Comparison of ENCODE assay signal across 15 cellular contexts in genomic region chr2:177217247-177217843, GRCh38. TPM values are rescaled to one million over a fixed set of nuclear protein-coding genes. Genes with fewer than 3 reads are reported as not detected.
DNase-seq lines count a peak whose midpoint lies in the region; ATAC-seq, FAIRE-seq and TF ChIP-seq lines count a peak whose summit lies in the region.
"Had no signal": no experiment of that assay in that cellular context is flagged by ENCODE, and none has a peak within 500 bp of the region (broad histone marks: within the 10 kb centered on the region; RNA-seq: fewer than 3 reads in every experiment).

No MANE protein-coding gene starts in this region.

- H3K14ac ChIP-seq in trophoblast cell (ENCODE audit: low read length): no peak overlapping the region

- WGBS in K562 (ENCODE audit: insufficient coverage, low coverage, missing lambda C conversion rate): 92% methylated on average over 5 of the region's 5 CpGs
- no CpG with 5 or more reads among the region's 5 CpGs for WGBS in trophoblast cell (ENCODE audit: extremely low coverage, insufficient coverage, insufficient read length)

- H4K12ac ChIP-seq in trophoblast cell (ENCODE audit: low read depth, low read length): no peak overlapping the region

- no peaks in the 10 kb centered on the region for H3K27me3 Mint-ChIP-seq in activated CD4-positive, alpha-beta T cell treated with anti-CD3 and anti-CD28 coated beads, Interleukin-2, amount 10 ng/mL, durations not matched to agents 24 days and 14 days

- peaks cover 52 to 83% of the 10 kb centered on the region in 2 experiments for H3K36me3 ChIP-seq in HCT116 (ENCODE audit: control insufficient read depth in 1 of 2, insufficient read depth in 2 of 2, low read length in 2 of 2)
- H3K36me3 ChIP-seq in K562 (ENCODE audit: control insufficient read depth, insufficient read depth, low read length): peaks cover 88% of the 10 kb centered on the region
- peaks cover 11 to 35% of the 10 kb centered on the region in 2 experiments for H3K36me3 ChIP-seq in trophoblast cell (ENCODE audit: control insufficient read depth in 1 of 2, insufficient read depth in 2 of 2, low read length in 2 of 2)
- H3K36me3 ChIP-seq in left ventricle myocardium inferior: peaks cover 76% of the 10 kb centered on the region

- no peaks in the 10 kb centered on the region for H3K27me3 ChIP-seq in HCT116 (ENCODE audit: insufficient read depth, low read length)
- H3K27me3 ChIP-seq in K562 (ENCODE audit: control insufficient read depth in 2 of 2, insufficient read depth in 2 of 2, low read length in 2 of 2): no peaks in the 10 kb centered on the region
- H3K27me3 ChIP-seq in trophoblast cell (ENCODE audit: insufficient read depth, low read length): no peaks in the 10 kb centered on the region
- no peaks in the 10 kb centered on the region for H3K27me3 ChIP-seq in left ventricle myocardium inferior (ENCODE audit: low read depth)
- H3K27me3 ChIP-seq: left lung had no signal

- TF ChIP-seq RAD21 in HCT116 (IDR thresholded peaks at IDR 0.05; ENCODE audit: low read depth): no peak
- no peak; a peak in 1 of 4 replicates for TF ChIP-seq RAD21 in K562 (CRISPR knock-in tag; conservative IDR thresholded peaks at IDR 0.05 in 1 of 2, IDR thresholded peaks at IDR 0.05 in 1 of 2)

- H3K23ac ChIP-seq in trophoblast cell (ENCODE audit: low read length): no peak overlapping the region

- H3K9me3 ChIP-seq in HCT116 (ENCODE audit: control insufficient read depth in 1 of 2, insufficient read depth in 1 of 2, low read depth in 1 of 2, low read length in 2 of 2) (no peaks in the 10 kb centered on the region), K562 (replicated peaks; ENCODE audit: control insufficient read depth, insufficient read depth, low read depth, low read length) (no peaks in the 10 kb centered on the region), trophoblast cell (ENCODE audit: insufficient read depth, low read depth, low read length) (no peaks in the 10 kb centered on the region), left ventricle myocardium inferior (replicated peaks) (no peaks in the 10 kb centered on the region)
- H3K9me3 ChIP-seq: left lung had no signal

- H3K9ac ChIP-seq in HCT116 (ENCODE audit: low read length) (no peak overlapping the region), K562 (ENCODE audit: insufficient read depth in 1 of 2, low read depth in 2 of 2, low read length in 2 of 2) (peak overlapping the region; percentile 18 to 49; a peak in 2 of 4 replicates), trophoblast cell (ENCODE audit: low read length) (no peak overlapping the region)

- H3K9me1 ChIP-seq in K562 (ENCODE audit: control insufficient read depth, insufficient read depth, low read length): no peaks in the 10 kb centered on the region

- in situ Hi-C loops in K562 (cut with MboI): no loop called here

- H2AK5ac ChIP-seq in trophoblast cell (ENCODE audit: low read length): no peak overlapping the region

- RAD21 ChIA-PET in HCT116 (lab: Charles Lee; ENCODE audit: low non-redundant PET in 1 of 2, low total read pairs in 2 of 2, uncharacterized antibody in 2 of 2, unreplicated experiment in 2 of 2): no interaction called here

- no peak overlapping the region for H4K8ac ChIP-seq in trophoblast cell (ENCODE audit: low read depth, low read length)

- no peak overlapping the region for H2BK12ac ChIP-seq in trophoblast cell (ENCODE audit: low read length)

- H3K79me1 ChIP-seq in trophoblast cell (ENCODE audit: low read length): peaks cover 7% of the 10 kb centered on the region

- H3K18ac ChIP-seq in trophoblast cell (ENCODE audit: low read length): no peak overlapping the region

- TF ChIP-seq EP300 in K562 (IDR thresholded peaks at IDR 0.05; ENCODE audit: low read length): no peak

- H3K4me1 Mint-ChIP-seq in activated CD4-positive, alpha-beta T cell treated with anti-CD3 and anti-CD28 coated beads, Interleukin-2, amount 10 ng/mL, durations not matched to agents 24 days and 14 days: peaks cover 49% of the 10 kb centered on the region

- H3K4me3 ChIP-seq in HCT116 (replicated peaks in 1 of 2; ENCODE audit: low read depth in 1 of 2, low read length in 2 of 2) (no peak overlapping the region), K562 (no peak overlapping the region), trophoblast cell (ENCODE audit: low read depth, low read length) (no peak overlapping the region), left ventricle myocardium inferior (no peak overlapping the region)
- H3K4me3 ChIP-seq: left lung had no signal

- H2BK5ac ChIP-seq in trophoblast cell (ENCODE audit: low read depth, low read length, poor library complexity): no peak overlapping the region

- no peak overlapping the region for H4K91ac ChIP-seq in trophoblast cell (ENCODE audit: low read depth, low read length)

- no peak overlapping the region for H3K4me2 ChIP-seq in HCT116 (ENCODE audit: low read length)
- H3K4me2 ChIP-seq in K562 (ENCODE audit: insufficient read depth, low read length): no peak overlapping the region
- H3K4me2 ChIP-seq in trophoblast cell (ENCODE audit: low read length): no peak overlapping the region

- H4K20me1 ChIP-seq in HCT116 (ENCODE audit: insufficient read depth) (peaks cover 65% of the 10 kb centered on the region), K562 (replicated peaks; ENCODE audit: control insufficient read depth, insufficient read depth, low read length) (peaks cover 25% of the 10 kb centered on the region)

- H3K4ac ChIP-seq in trophoblast cell (ENCODE audit: low read depth, low read length): peak overlapping the region; percentile 12

- no peak overlapping the region for H2AFZ ChIP-seq in HCT116 (ENCODE audit: low read depth, low read length, poor library complexity, severe bottlenecking)
- H2AFZ ChIP-seq in K562 (ENCODE audit: low read depth, low read length): no peak overlapping the region
- no peak overlapping the region for H2AFZ ChIP-seq in trophoblast cell (ENCODE audit: insufficient read depth, low read length, poor library complexity)

- H3K9me2 ChIP-seq in HCT116 (ENCODE audit: insufficient read depth): no peaks in the 10 kb centered on the region

- intact Hi-C loops in activated CD4-positive, alpha-beta T cell treated with anti-CD3 and anti-CD28 coated beads, Interleukin-2, amount 10 ng/mL, durations not matched to agents 24 days and 14 days (cut with micrococcal nuclease): no loop called here
- intact Hi-C loops in HCT116 (cut with micrococcal nuclease) (no loop called here), K562 (cut with micrococcal nuclease) (no loop called here), left ventricle myocardium inferior (cut with micrococcal nuclease) (loop anchor here (5.0 kb wide), 1 partner anchor 45 kb away; the partner anchor contains the start of gene NFE2L2)

- H3K4me3 Mint-ChIP-seq in activated CD4-positive, alpha-beta T cell treated with anti-CD3 and anti-CD28 coated beads, Interleukin-2, amount 10 ng/mL, durations not matched to agents 24 days and 14 days: no peak overlapping the region

- no peak overlapping the region for H2BK120ac ChIP-seq in trophoblast cell (ENCODE audit: insufficient read depth, low read length, poor library complexity)

- DNase-seq in activated CD4-positive, alpha-beta T cell treated with anti-CD3 and anti-CD28 coated beads, Interleukin-2, amount 10 ng/mL, durations not matched to agents 24 days and 14 days: no peak
- DNase-seq in activated CD4-positive, alpha-beta T cell treated with anti-CD3 and anti-CD28 coated beads for 1 hour: no peak
- no peak for DNase-seq in HCT116 (ENCODE audit: low read depth, low spot score)
- no peak for DNase-seq in K562 (ENCODE audit: extremely low read depth in 1 of 4, low spot score in 3 of 4)
- no peak for DNase-seq in trophoblast cell
- no peak for DNase-seq in left ventricle myocardium inferior
- DNase-seq in NCI-H187 (lab: John Stamatoyannopoulos, UW): no peak
- DNase-seq: IMR-90; left lung; NCI-H1092; NCI-H2171; stimulated activated naive CD4-positive, alpha-beta T cell had no signal

- BruUV-seq in HCT116 (replicated peaks; lab: Mats Ljungman, UMichigan) (no TSS peak), K562 (replicated peaks; lab: Mats Ljungman, UMichigan) (no TSS peak)

- H3K27ac ChIP-seq in HCT116 (ENCODE audit: low read depth, low read length) (no peak overlapping the region), K562 (ENCODE audit: extremely low read depth, low read depth, low read length) (peak overlapping the region; percentile 14; the same call in 1 of the 3 replicates), trophoblast cell (ENCODE audit: low read depth, low read length) (no peak overlapping the region), left ventricle myocardium inferior (replicated peaks) (no peak overlapping the region)
- H3K27ac ChIP-seq: left lung had no signal

- CTCF ChIA-PET in HCT116 (lab: Charles Lee) (no interaction called here), K562 (lab: Yijun Ruan, JAX; ENCODE audit: low intra/inter-chr PET ratio) (no interaction called here)

- H3K27ac Mint-ChIP-seq in activated CD4-positive, alpha-beta T cell treated with anti-CD3 and anti-CD28 coated beads, Interleukin-2, amount 10 ng/mL, durations not matched to agents 24 days and 14 days: peak overlapping the region; percentile 43

- no peaks in the 10 kb centered on the region for H3K9me3 Mint-ChIP-seq in activated CD4-positive, alpha-beta T cell treated with anti-CD3 and anti-CD28 coated beads, Interleukin-2, amount 10 ng/mL, durations not matched to agents 24 days and 14 days
- H3K9me3 Mint-ChIP-seq: nephron had no signal

- TF ChIP-seq POLR2A in HCT116 (IDR thresholded peaks at IDR 0.05; ENCODE audit: borderline replicate concordance, extremely low read depth, insufficient read depth, insufficient read length) (no peak), K562 (conservative IDR thresholded peaks at IDR 0.05) (peak; percentile 52; the same call in 1 of the 2 replicates)

- no peak for FAIRE-seq in K562 (lab: Jason Lieb, UNC)
- FAIRE-seq: H54 had no signal

- H3K79me2 ChIP-seq in HCT116 (ENCODE audit: insufficient read depth, low read length): peaks cover 89% of the 10 kb centered on the region
- H3K79me2 ChIP-seq in K562 (ENCODE audit: control insufficient read depth, insufficient read depth, low read length): peaks cover 78% of the 10 kb centered on the region
- peaks cover 9% of the 10 kb centered on the region for H3K79me2 ChIP-seq in trophoblast cell (ENCODE audit: control insufficient read depth, insufficient read depth, low read length, poor library complexity)

- no peak for ATAC-seq in HCT116
- no peak for ATAC-seq in K562
- no peak for ATAC-seq in HG03135 (IDR thresholded peaks at IDR 0.05; ENCODE audit: unreplicated experiment)
- ATAC-seq: left lung had no signal

- H3K36me3 Mint-ChIP-seq in activated CD4-positive, alpha-beta T cell treated with anti-CD3 and anti-CD28 coated beads, Interleukin-2, amount 10 ng/mL, durations not matched to agents 24 days and 14 days (ENCODE audit: low read depth): peaks cover 83% of the 10 kb centered on the region

- H3K4me1 ChIP-seq in HCT116 (ENCODE audit: control insufficient read depth in 1 of 2, insufficient read depth in 2 of 2, low read length in 2 of 2) (peaks cover 4 to 7% of the 10 kb centered on the region in 2 experiments; a peak in 2 of 4 replicates), K562 (replicated peaks in 1 of 2; ENCODE audit: control insufficient read depth in 2 of 2, insufficient read depth in 2 of 2, low read length in 2 of 2) (peaks cover 3 to 8% of the 10 kb centered on the region in 2 experiments; a peak in 4 of 5 replicates), trophoblast cell (ENCODE audit: control insufficient read depth in 1 of 2, insufficient read depth in 2 of 2, low read length in 2 of 2) (no peaks in the 10 kb centered on the region), left ventricle myocardium inferior (peaks cover 84% of the 10 kb centered on the region)

- TF ChIP-seq CTCF in HCT116 (IDR thresholded peaks at IDR 0.05 in 2 of 3, conservative IDR thresholded peaks at IDR 0.05 in 1 of 3; ENCODE audit: borderline replicate concordance in 1 of 3, insufficient read depth in 1 of 3, low read depth in 2 of 3, low read length in 2 of 3) (no peak), K562 (IDR thresholded peaks at IDR 0.05 in 2 of 3, conservative IDR thresholded peaks at IDR 0.05 in 1 of 3; ENCODE audit: insufficient read depth in 2 of 3, low read depth in 1 of 3, low read length in 3 of 3) (no peak), left ventricle myocardium inferior (IDR thresholded peaks at IDR 0.05; ENCODE audit: borderline replicate concordance) (no peak)

- POLR2A ChIA-PET in HCT116 (lab: Charles Lee) (no interaction called here), K562 (lab: Yijun Ruan, JAX) (interaction anchor here (0.7 to 3.0 kb wide), 5 partner anchors 9 to 47 kb away, joined by 3 to 23 read pairs (median 3); partner anchors contain the start of gene NFE2L2)

RNA-seq across cellular contexts. Expression of gene HNRNPA3, which starts 4.8 kb away (rescaled TPM):
- 333 and 336 TPM in 2 replicates for total RNA-seq in activated CD4-positive, alpha-beta T cell treated with anti-CD3 and anti-CD28 coated beads, Interleukin-2, amount 10 ng/mL, durations not matched to agents 24 days and 14 days
- total RNA-seq in HCT116 (2021; ENCODE audit: unreplicated experiment): 328 TPM
- polyA plus RNA-seq in HCT116 (2012): 376 and 446 TPM in 2 replicates
- 113 and 428 TPM in 2 replicates for total RNA-seq in K562 (2011; cell fraction: chromatin; rRNA removed; ENCODE audit: low replicate concordance)
- 48.9 and 75.0 TPM in 2 replicates for total RNA-seq in K562 (2011; cell fraction: nucleolus; rRNA removed)
- total RNA-seq in K562 (2011; cell fraction: nucleoplasm; rRNA removed): 198 and 354 TPM in 2 replicates
- 72.8 and 79.5 TPM in 2 replicates for total RNA-seq in K562 (2014; rRNA removed)
- 130 and 151 TPM in 2 replicates for total RNA-seq in K562 (2014; rRNA removed; fragmentation: Illumina TruSeq; extraction: Trizol)
- total RNA-seq in K562 (2015; rRNA removed; fragmentation: Illumina TruSeq; extraction: Trizol): 112 and 114 TPM in 2 replicates
- 249 and 272 TPM in 2 replicates for total RNA-seq in K562 (2021)
- 150 and 215 TPM in 2 replicates for polyA plus RNA-seq in K562 (2011; rRNA removed)
- 28.0 and 59.6 TPM in 2 replicates for polyA plus RNA-seq in K562 (2011; cell fraction: cytosol; rRNA removed)
- 96.2 and 150 TPM in 2 replicates for polyA plus RNA-seq in K562 (2011; cell fraction: nucleus; rRNA removed)
- 364 and 720 TPM in 2 replicates for polyA plus RNA-seq in K562 (2012)
- 356 and 381 TPM in 2 replicates for polyA plus RNA-seq in K562 (2014; fragmentation: Illumina TruSeq; extraction: Trizol)
- polyA plus RNA-seq in K562 (2014; fragmentation: Nextera tagmentation; extraction: Ambion mirVana): 100 to 1,000 TPM; 108 to 192 TPM
- polyA plus RNA-seq in K562 (2014; rRNA removed): 381 and 428 TPM in 2 replicates
- 97.6 and 107 TPM in 2 replicates for polyA minus RNA-seq in K562 (2011; rRNA and poly(A)+ RNA removed)
- polyA minus RNA-seq in K562 (2011; cell fraction: cytosol; rRNA and poly(A)+ RNA removed): 69.7 and 76.8 TPM in 2 replicates
- polyA minus RNA-seq in K562 (2011; cell fraction: nucleus; rRNA and poly(A)+ RNA removed): 57.9 and 104 TPM in 2 replicates
- 339 and 340 TPM in 2 replicates for polyA plus RNA-seq in trophoblast cell (2013)
- total RNA-seq in left ventricle myocardium inferior: 73.2 TPM

RNA-seq across cellular contexts. Expression of gene NFE2L2, which starts 47.2 kb away (rescaled TPM):
- 63.5 and 63.7 TPM in 2 replicates for total RNA-seq in activated CD4-positive, alpha-beta T cell treated with anti-CD3 and anti-CD28 coated beads, Interleukin-2, amount 10 ng/mL, durations not matched to agents 24 days and 14 days
- 106 TPM for total RNA-seq in HCT116 (2021; ENCODE audit: unreplicated experiment)
- 66.5 and 78.3 TPM in 2 replicates for polyA plus RNA-seq in HCT116 (2012)
- 61.8 and 169 TPM in 2 replicates for total RNA-seq in K562 (2011; cell fraction: chromatin; rRNA removed; ENCODE audit: low replicate concordance)
- total RNA-seq in K562 (2011; cell fraction: nucleolus; rRNA removed): 36.7 and 42.6 TPM in 2 replicates
- 59.8 and 96.6 TPM in 2 replicates for total RNA-seq in K562 (2011; cell fraction: nucleoplasm; rRNA removed)
- 33.2 and 46.0 TPM in 2 replicates for total RNA-seq in K562 (2014; rRNA removed)
- 59.3 and 72.0 TPM in 2 replicates for total RNA-seq in K562 (2014; rRNA removed; fragmentation: Illumina TruSeq; extraction: Trizol)
- total RNA-seq in K562 (2015; rRNA removed; fragmentation: Illumina TruSeq; extraction: Trizol): 62.5 and 67.8 TPM in 2 replicates
- 60.8 and 64.8 TPM in 2 replicates for total RNA-seq in K562 (2021)
- 93.2 and 120 TPM in 2 replicates for polyA plus RNA-seq in K562 (2011; rRNA removed)
- polyA plus RNA-seq in K562 (2011; cell fraction: cytosol; rRNA removed): 58.4 and 68.0 TPM in 2 replicates
- 62.5 and 70.2 TPM in 2 replicates for polyA plus RNA-seq in K562 (2011; cell fraction: nucleus; rRNA removed)
- polyA plus RNA-seq in K562 (2012): 42.7 and 78.6 TPM in 2 replicates
- 91.0 and 100 TPM in 2 replicates for polyA plus RNA-seq in K562 (2014; fragmentation: Illumina TruSeq; extraction: Trizol)
- polyA plus RNA-seq in K562 (2014; fragmentation: Nextera tagmentation; extraction: Ambion mirVana): 10 to 100 TPM; 29.3 to 34.8 TPM
- polyA plus RNA-seq in K562 (2014; rRNA removed): 54.9 and 56.3 TPM in 2 replicates
- polyA minus RNA-seq in K562 (2011; rRNA and poly(A)+ RNA removed): 108 and 150 TPM in 2 replicates
- 40.0 and 70.1 TPM in 2 replicates for polyA minus RNA-seq in K562 (2011; cell fraction: cytosol; rRNA and poly(A)+ RNA removed)
- 52.2 and 71.1 TPM in 2 replicates for polyA minus RNA-seq in K562 (2011; cell fraction: nucleus; rRNA and poly(A)+ RNA removed)
- 78.1 and 80.1 TPM in 2 replicates for polyA plus RNA-seq in trophoblast cell (2013)
- total RNA-seq in left ventricle myocardium inferior: 50.7 TPM

Comparison
In these comparisons a context has a peak if more than half of its experiments do, and no peak if none do; other contexts are left out.
1. H3K9ac ChIP-seq: peak in K562 (2 of 2); none in HCT116 (single experiment) and trophoblast cell (single experiment).